14 cellular contexts compared by ENCODE assay signal in genomic region chr6:11370191-11371018, GRCh38.
A peak's percentile ranks its signal among the peaks of the same experiment; 100 is the strongest.
DNase-seq lines count a peak whose midpoint lies in the region; ATAC-seq and TF ChIP-seq lines count a peak whose summit lies in the region.
"Had no signal": no experiment of that assay in that cellular context is flagged by ENCODE, and none has a peak within 500 bp of the region (broad histone marks: within the 10 kb centered on the region; RNA-seq: fewer than 3 reads in every experiment).

No MANE protein-coding gene starts in this region.

- CTCF ChIA-PET in activated naive CD4-positive, alpha-beta T cell treated with anti-CD3 and anti-CD28 coated beads for 36 hours (lab: Charles Lee), result interaction anchor here (0.6 to 1.9 kb wide), 2 partner anchors 9 to 125 kb away, joined by 4 read pairs; no protein-coding TSS in a partner anchor

- no peak overlapping the region for H4K8ac ChIP-seq in mesenchymal stem cell (ENCODE audit: low read length)

- no peak overlapping the region for H3K4ac ChIP-seq in mesenchymal stem cell (ENCODE audit: low read depth in 1 of 2, low read length in 2 of 2)

- H3K4me1 ChIP-seq in mesenchymal stem cell (ENCODE audit: control insufficient read depth, insufficient read depth, low read depth, low read length), result peaks cover 12% of the 10 kb centered on the region
- peaks cover 33 to 59% (median 49%) of the 10 kb centered on the region in 4 donors for H3K4me1 ChIP-seq in upper lobe of left lung
- H3K4me1 ChIP-seq in hepatocyte (ENCODE audit: insufficient read depth), result peaks cover 11% of the 10 kb centered on the region

- H3K27ac Mint-ChIP-seq in activated naive CD4-positive, alpha-beta T cell treated with anti-CD3 and anti-CD28 coated beads, Interleukin-2, amount 50 U/mL, for 24 hours, result peak overlapping the region; percentile 1
- no peak overlapping the region for H3K27ac Mint-ChIP-seq in activated naive CD4-positive, alpha-beta T cell treated with anti-CD3 and anti-CD28 coated beads for 36 hours

- H2AFZ ChIP-seq in mesenchymal stem cell (ENCODE audit: low read depth, low read length) (no peak overlapping the region), hepatocyte (no peak overlapping the region)
- H2AFZ ChIP-seq: PC-9 had no signal

- H3K9ac ChIP-seq in mesenchymal stem cell (ENCODE audit: low read length), result no peak overlapping the region

- ATAC-seq in upper lobe of left lung (ENCODE audit: low FRiP score in 2 of 2), result no peak
- ATAC-seq in HG03135 (IDR thresholded peaks at IDR 0.05; ENCODE audit: unreplicated experiment), result no peak
- no peak for ATAC-seq in GM21529 (IDR thresholded peaks at IDR 0.05; ENCODE audit: unreplicated experiment)
- ATAC-seq: stimulated activated naive CD8-positive, alpha-beta T cell treated with anti-CD3 and anti-CD28 coated beads, Interleukin-15, Interleukin-2, amounts not matched to agents 100 U/mL and 50 U/mL, for 24 hours had no signal

- no peak overlapping the region for H3K23ac ChIP-seq in mesenchymal stem cell (ENCODE audit: low read length in 2 of 2)

- H2BK15ac ChIP-seq in mesenchymal stem cell (ENCODE audit: low read depth, poor library complexity, severe bottlenecking), result no peak overlapping the region

- intact Hi-C loops in activated naive CD4-positive, alpha-beta T cell treated with anti-CD3 and anti-CD28 coated beads for 36 hours (cut with micrococcal nuclease), result no loop called here

- TF ChIP-seq CTCF in upper lobe of left lung (IDR thresholded peaks at IDR 0.05) (no peak), hepatocyte (IDR thresholded peaks at IDR 0.05; ENCODE audit: poor library complexity) (no peak)

- H2BK5ac ChIP-seq in mesenchymal stem cell (ENCODE audit: low read depth, low read length, poor library complexity, severe bottlenecking), result no peak overlapping the region

- 90% methylated on average over 24 of the region's 24 CpGs for WGBS in mesenchymal stem cell
- WGBS in upper lobe of left lung, 2 donors, result 68 to 77% methylated on average over 20 to 24 of the region's 24 CpGs
- 87% methylated on average over 24 of the region's 24 CpGs for WGBS in hepatocyte (ENCODE audit: low lambda C conversion rate, missing lambda C conversion rate)

- no peak overlapping the region for H2BK12ac ChIP-seq in mesenchymal stem cell (ENCODE audit: low read length in 2 of 2)

- H3K79me1 ChIP-seq in mesenchymal stem cell (replicated peaks; ENCODE audit: low read length, poor library complexity, severe bottlenecking), result no peaks in the 10 kb centered on the region

- H3K14ac ChIP-seq in mesenchymal stem cell (ENCODE audit: low read length in 2 of 2), result no peak overlapping the region

- no peak for TF ChIP-seq EP300 in upper lobe of left lung (IDR thresholded peaks at IDR 0.05)

- H3K27me3 ChIP-seq in mesenchymal stem cell (ENCODE audit: control insufficient read depth in 1 of 2, insufficient read depth in 1 of 2, low read length in 2 of 2) (no peaks in the 10 kb centered on the region), upper lobe of left lung (no peaks in the 10 kb centered on the region), hepatocyte (no peaks in the 10 kb centered on the region)

- H3K4me2 ChIP-seq in mesenchymal stem cell (ENCODE audit: low read length, poor library complexity, severe bottlenecking) (no peak overlapping the region), hepatocyte (no peak overlapping the region)
- H3K4me2 ChIP-seq: PC-9 had no signal

- H3K4me3 ChIP-seq in mesenchymal stem cell (ENCODE audit: insufficient read depth in 1 of 2, low read depth in 1 of 2, low read length in 2 of 2) (no peak overlapping the region), upper lobe of left lung (no peak overlapping the region), hepatocyte (no peak overlapping the region)
- H3K4me3 ChIP-seq: PC-9 had no signal

- no peaks in the 10 kb centered on the region for H3K79me2 ChIP-seq in hepatocyte

- no peaks in the 10 kb centered on the region for H3K9me3 Mint-ChIP-seq in activated naive CD4-positive, alpha-beta T cell treated with anti-CD3 and anti-CD28 coated beads, Interleukin-2, amount 50 U/mL, for 24 hours
- H3K9me3 Mint-ChIP-seq in activated naive CD4-positive, alpha-beta T cell treated with anti-CD3 and anti-CD28 coated beads for 36 hours, result no peaks in the 10 kb centered on the region

- H3K27ac ChIP-seq in mesenchymal stem cell (ENCODE audit: low read length, poor library complexity, severe bottlenecking) (no peak overlapping the region), upper lobe of left lung (peak overlapping the region; percentile 31 to 90 (median 86)), hepatocyte (no peak overlapping the region)
- H3K27ac ChIP-seq: PC-9 had no signal

- no peak for DNase-seq in activated naive CD4-positive, alpha-beta T cell treated with anti-CD3 and anti-CD28 coated beads for 36 hours
- peak; percentile 98 for DNase-seq in dermis blood vessel endothelial cell
- DNase-seq in mesenchymal stem cell, result no peak
- DNase-seq in upper lobe of left lung, result peak in 1 of 2 donors; percentile 10
- no peak for DNase-seq in hepatocyte (ENCODE audit: low spot score)
- DNase-seq: islet precursor cell; NCI-H2107; occipital lobe; PC-9; stimulated activated naive CD8-positive, alpha-beta T cell treated with anti-CD3 and anti-CD28 coated beads, Interleukin-15, Interleukin-2, amounts not matched to agents 100 U/mL and 50 U/mL, for 24 hours; T1000 had no signal

- H3K18ac ChIP-seq in mesenchymal stem cell (ENCODE audit: low read depth in 1 of 2, low read length in 2 of 2), result no peak overlapping the region

- peak overlapping the region; percentile 0 for H2AK5ac ChIP-seq in mesenchymal stem cell (ENCODE audit: low read length, severe bottlenecking)

- no peak overlapping the region for H2BK120ac ChIP-seq in mesenchymal stem cell (ENCODE audit: low read depth, low read length)

- H3K4me3 Mint-ChIP-seq in activated naive CD4-positive, alpha-beta T cell treated with anti-CD3 and anti-CD28 coated beads, Interleukin-2, amount 50 U/mL, for 24 hours, result no peak overlapping the region
- H3K4me3 Mint-ChIP-seq in activated naive CD4-positive, alpha-beta T cell treated with anti-CD3 and anti-CD28 coated beads for 36 hours, result no peak overlapping the region

- peak in 1 of 4 donors; percentile 9 for TF ChIP-seq POLR2A in upper lobe of left lung (IDR thresholded peaks at IDR 0.05)

- H4K91ac ChIP-seq in mesenchymal stem cell (ENCODE audit: low read length), result no peak overlapping the region

- no peaks in the 10 kb centered on the region for H4K20me1 ChIP-seq in hepatocyte (ENCODE audit: insufficient read depth, poor library complexity, severe bottlenecking)

- peaks cover 44% of the 10 kb centered on the region for H3K36me3 Mint-ChIP-seq in activated naive CD4-positive, alpha-beta T cell treated with anti-CD3 and anti-CD28 coated beads, Interleukin-2, amount 50 U/mL, for 24 hours
- peaks cover 20% of the 10 kb centered on the region for H3K36me3 Mint-ChIP-seq in activated naive CD4-positive, alpha-beta T cell treated with anti-CD3 and anti-CD28 coated beads for 36 hours (ENCODE audit: low read depth)

- H3K27me3 Mint-ChIP-seq in activated naive CD4-positive, alpha-beta T cell treated with anti-CD3 and anti-CD28 coated beads, Interleukin-2, amount 50 U/mL, for 24 hours, result no peaks in the 10 kb centered on the region
- H3K27me3 Mint-ChIP-seq in activated naive CD4-positive, alpha-beta T cell treated with anti-CD3 and anti-CD28 coated beads for 36 hours (ENCODE audit: low read depth), result no peaks in the 10 kb centered on the region

- no peaks in the 10 kb centered on the region for H3K9me2 ChIP-seq in hepatocyte (replicated peaks; ENCODE audit: insufficient read depth)

- no peaks in the 10 kb centered on the region for H3K36me3 ChIP-seq in mesenchymal stem cell (ENCODE audit: control insufficient read depth in 1 of 2, insufficient read depth in 2 of 2, low read depth in 1 of 2, low read length in 2 of 2)
- no peaks in the 10 kb centered on the region for H3K36me3 ChIP-seq in upper lobe of left lung
- H3K36me3 ChIP-seq in hepatocyte (replicated peaks; ENCODE audit: insufficient read depth, low read depth), result no peaks in the 10 kb centered on the region

- H3K9me3 ChIP-seq in mesenchymal stem cell (ENCODE audit: control insufficient read depth, low read length) (no peaks in the 10 kb centered on the region), upper lobe of left lung (no peaks in the 10 kb centered on the region), hepatocyte (ENCODE audit: low read depth) (no peaks in the 10 kb centered on the region)

- H3K4me1 Mint-ChIP-seq in activated naive CD4-positive, alpha-beta T cell treated with anti-CD3 and anti-CD28 coated beads, Interleukin-2, amount 50 U/mL, for 24 hours, result peaks cover 85% of the 10 kb centered on the region
- peaks cover 83% of the 10 kb centered on the region for H3K4me1 Mint-ChIP-seq in activated naive CD4-positive, alpha-beta T cell treated with anti-CD3 and anti-CD28 coated beads for 36 hours (ENCODE audit: low read depth)

Comparison
In these comparisons a context has a peak if more than half of its experiments do, and no peak if none do; other contexts are left out.
1. H3K27ac ChIP-seq: peak in upper lobe of left lung (4 of 4); none in mesenchymal stem cell (single experiment) and hepatocyte (single experiment).